Comparison of ENCODE assay signal across 8 cellular contexts in the genomic region with DNA sequence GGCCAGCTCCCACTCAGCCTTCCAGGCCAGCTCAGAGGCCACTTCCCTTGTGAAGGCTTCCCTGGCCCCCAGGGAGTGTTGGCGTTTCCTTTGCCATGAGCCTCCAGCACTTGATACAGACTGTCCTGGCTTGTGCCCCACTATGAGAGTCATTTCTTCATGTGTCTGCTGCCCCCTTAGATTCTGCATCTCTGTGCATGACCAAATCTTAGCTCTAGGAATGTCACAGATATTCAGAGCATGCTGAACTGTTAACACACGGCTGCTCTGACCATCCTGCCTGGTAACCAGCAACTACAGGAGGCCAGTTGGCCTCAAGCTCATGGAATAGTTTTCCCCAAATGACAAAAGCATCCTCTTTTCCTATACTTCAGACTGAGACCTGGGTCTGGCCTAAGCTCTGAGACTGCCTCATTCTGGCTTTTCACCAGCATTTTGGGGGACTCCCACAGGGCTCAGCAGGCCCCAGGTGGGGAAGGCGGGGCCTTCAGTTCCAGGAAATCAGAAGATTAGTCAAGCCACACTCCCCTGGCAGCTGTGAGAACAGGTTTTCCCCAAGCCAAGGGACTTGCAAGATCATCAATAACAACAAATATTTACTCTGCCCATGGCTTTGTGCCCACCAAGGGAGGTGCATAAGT.
DNase-seq lines count a peak whose midpoint lies in the region; ATAC-seq and TF ChIP-seq lines count a peak whose summit lies in the region.

No MANE protein-coding gene starts in this region.

- TF ChIP-seq CTCF in PC-9 (conservative IDR thresholded peaks at IDR 0.05) = no peak

- peak; percentile 47 for ATAC-seq in GM21619 (IDR thresholded peaks at IDR 0.05; ENCODE audit: unreplicated experiment)
- no peak for ATAC-seq in HG03457 (IDR thresholded peaks at IDR 0.05; ENCODE audit: unreplicated experiment)
- ATAC-seq in left ventricle myocardium superior = no peak

- peak overlapping the region; percentile 79 to 93 (median 90) for H3K27ac Mint-ChIP-seq in CD4-positive, alpha-beta memory T cell
- peak overlapping the region; percentile 90 for H3K27ac Mint-ChIP-seq in activated naive CD8-positive, alpha-beta T cell

- H4K20me1 ChIP-seq in PC-9 (ENCODE audit: insufficient read depth) = no peaks in the 10 kb centered on the region

- CTCF ChIA-PET in CD4-positive, alpha-beta memory T cell (lab: Charles Lee; ENCODE audit: partially characterized antibody) = interaction anchor here (1.1 kb wide), 1 partner anchor 145 kb away, joined by 4 read pairs; no protein-coding TSS in a partner anchor
- CTCF ChIA-PET in PC-9 (lab: Charles Lee) = interaction anchor here (0.6 kb wide), 2 partner anchors 44 to 494 kb away, joined by 3 to 5 read pairs; no protein-coding TSS in a partner anchor

- no TSS peak for BruUV-seq in PC-9 (replicated peaks; lab: Mats Ljungman, UMichigan)

- no peaks in the 10 kb centered on the region for H3K27me3 ChIP-seq in CD4-positive, alpha-beta memory T cell (ENCODE audit: insufficient read depth, low read length)
- no peaks in the 10 kb centered on the region for H3K27me3 ChIP-seq in PC-9 (ENCODE audit: insufficient read depth, low read depth)

- H3K4me2 ChIP-seq in PC-9 = peak overlapping the region; percentile 32

- no peak overlapping the region for H2AFZ ChIP-seq in PC-9

- H3K9me3 Mint-ChIP-seq in CD4-positive, alpha-beta memory T cell = peaks cover 0 to 2% (median 0%) of the 10 kb centered on the region in 8 donors
- H3K9me3 Mint-ChIP-seq in activated naive CD8-positive, alpha-beta T cell (ENCODE audit: low read depth) = no peaks in the 10 kb centered on the region

- H3K27ac ChIP-seq in CD4-positive, alpha-beta memory T cell (ENCODE audit: low read depth, low read length) = peak overlapping the region; percentile 51
- H3K27ac ChIP-seq in PC-9 = 0 out of 2 replicates have a peak overlapping the region, but pooled peaks have one; percentile 17

- no peaks in the 10 kb centered on the region for H3K9me2 ChIP-seq in PC-9 (ENCODE audit: insufficient read depth)

- H3K4me1 Mint-ChIP-seq in CD4-positive, alpha-beta memory T cell = peaks cover 68 to 92% (median 80%) of the 10 kb centered on the region in 4 donors
- H3K4me1 Mint-ChIP-seq in activated naive CD8-positive, alpha-beta T cell (ENCODE audit: low read depth) = peaks cover 83% of the 10 kb centered on the region

- H3F3A ChIP-seq in PC-9 (ENCODE audit: insufficient read depth, low read depth) = peaks cover 42% of the 10 kb centered on the region

- H3K79me2 ChIP-seq in PC-9 (ENCODE audit: low read depth) = no peaks in the 10 kb centered on the region

- POLR2A ChIA-PET in CD4-positive, alpha-beta memory T cell (lab: Charles Lee; ENCODE audit: partially characterized antibody) = interaction anchor here (0.8 to 1.0 kb wide), 3 partner anchors 10 to 17 kb away, joined by 3 read pairs; no protein-coding TSS in a partner anchor
- POLR2A ChIA-PET in PC-9 (lab: Charles Lee; ENCODE audit: unreplicated experiment) = no interaction called here

- no peaks in the 10 kb centered on the region for H3K36me3 Mint-ChIP-seq in CD4-positive, alpha-beta memory T cell
- H3K36me3 Mint-ChIP-seq in activated naive CD8-positive, alpha-beta T cell = no peaks in the 10 kb centered on the region

- no peaks in the 10 kb centered on the region for H3K9me3 ChIP-seq in CD4-positive, alpha-beta memory T cell (ENCODE audit: control insufficient read depth in 1 of 2, low read length in 2 of 2)
- no peaks in the 10 kb centered on the region for H3K9me3 ChIP-seq in PC-9 (ENCODE audit: insufficient read depth, low read depth)

- H3K36me3 ChIP-seq in CD4-positive, alpha-beta memory T cell (ENCODE audit: insufficient read depth, low read length) = no peaks in the 10 kb centered on the region
- no peaks in the 10 kb centered on the region for H3K36me3 ChIP-seq in PC-9 (ENCODE audit: low read depth)

- intact Hi-C loops in CD4-positive, alpha-beta memory T cell (cut with micrococcal nuclease) = loop anchor here (10.0 kb wide), 3 partner anchors 92 to 368 kb away; no protein-coding TSS in a partner anchor
- intact Hi-C loops in PC-9 (cut with micrococcal nuclease; ENCODE audit: unreplicated experiment) = loop anchor here (10.0 kb wide), 1 partner anchor 498 kb away; the partner anchor contains the start of gene GUCA2A
- intact Hi-C loops in left ventricle myocardium superior (cut with micrococcal nuclease) = no loop called here

- no peaks in the 10 kb centered on the region for H3K27me3 Mint-ChIP-seq in CD4-positive, alpha-beta memory T cell
- no peaks in the 10 kb centered on the region for H3K27me3 Mint-ChIP-seq in activated naive CD8-positive, alpha-beta T cell

- H3K4me3 ChIP-seq in CD4-positive, alpha-beta memory T cell (ENCODE audit: low read length in 2 of 2) = no peak overlapping the region
- no peak overlapping the region for H3K4me3 ChIP-seq in PC-9

- peak; percentile 30 to 74 (median 44) for DNase-seq in CD4-positive, alpha-beta memory T cell
- DNase-seq in PC-9 (peak in 1 of 2 experiments; percentile 83), NCI-H748 (lab: John Stamatoyannopoulos, UW; ENCODE audit: unreplicated experiment) (no peak), left ventricle myocardium superior (no peak)
- peak; percentile 55 to 59 for DNase-seq in stimulated activated CD4-positive, alpha-beta T cell treated with anti-CD3 and anti-CD28 coated beads, Interleukin-1b, Interleukin-23, amount 100 ng/mL, for 4 hours (ENCODE audit: low read depth in 2 of 2)

- peaks cover 93% of the 10 kb centered on the region for H3K4me1 ChIP-seq in CD4-positive, alpha-beta memory T cell (ENCODE audit: insufficient read depth, low read length)
- H3K4me1 ChIP-seq in PC-9 (replicated peaks; ENCODE audit: insufficient read depth) = peaks cover 89% of the 10 kb centered on the region

- H3K4me3 Mint-ChIP-seq in CD4-positive, alpha-beta memory T cell = peak overlapping the region in 7 of 8 donors; percentile 32 to 61 (median 49)
- peak overlapping the region; percentile 33 for H3K4me3 Mint-ChIP-seq in activated naive CD8-positive, alpha-beta T cell

Comparison
In these comparisons a context has a peak if more than half of its experiments do, and no peak if none do; other contexts are left out.
1. DNase-seq: peak in CD4-positive, alpha-beta memory T cell (5 of 5) and stimulated activated CD4-positive, alpha-beta T cell treated with anti-CD3 and anti-CD28 coated beads, Interleukin-1b, Interleukin-23, amount 100 ng/mL, for 4 hours (2 of 2); none in NCI-H748 (single experiment) and left ventricle myocardium superior (single experiment).